8 cellular contexts compared by ENCODE assay signal in the genomic region with DNA sequence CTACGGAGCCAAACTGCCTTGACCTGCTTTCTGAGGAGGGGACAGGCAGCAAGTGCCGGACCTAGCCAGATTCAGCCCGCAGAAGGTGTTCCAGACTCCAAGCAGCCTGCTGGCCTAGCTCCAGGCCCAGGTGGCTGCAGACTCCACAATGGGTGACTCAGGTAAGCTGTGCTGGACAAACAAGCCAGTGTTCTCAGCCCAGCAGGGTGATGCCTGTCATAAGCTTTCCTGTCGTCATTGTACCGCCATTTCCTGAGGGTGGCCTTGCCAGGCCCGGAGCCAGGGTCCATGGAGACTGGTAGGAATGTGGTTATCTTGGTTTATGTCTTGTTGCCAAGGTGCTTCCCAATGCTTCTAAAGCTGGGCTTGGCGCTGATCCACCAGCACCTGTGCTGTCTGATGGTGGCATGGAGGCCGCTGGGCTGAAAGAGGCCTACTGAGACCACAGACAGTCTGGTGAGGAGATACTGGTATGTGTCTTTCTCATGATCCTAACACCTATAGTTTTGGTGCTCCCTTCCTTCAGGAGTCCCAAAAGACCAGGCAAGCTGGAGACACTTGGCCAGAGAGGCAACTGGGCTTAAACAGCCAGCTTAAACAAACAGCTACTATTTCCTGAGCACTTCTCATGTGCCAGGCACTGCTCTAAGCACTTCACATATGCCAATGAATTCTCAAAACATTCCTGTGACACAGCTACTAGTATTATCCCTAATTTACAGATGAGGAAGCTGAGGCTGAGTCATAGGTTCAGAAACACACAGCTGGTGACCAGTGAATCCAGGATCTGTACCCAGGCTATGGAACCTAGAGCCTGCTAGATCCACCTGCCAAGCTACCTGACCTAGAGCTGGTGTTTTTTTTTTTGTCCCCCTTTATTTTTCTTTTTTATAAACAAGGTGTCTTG. TPM values are rescaled to one million over a fixed set of nuclear protein-coding genes. Genes with fewer than 3 reads are reported as not detected.
A peak's percentile ranks its signal among the peaks of the same experiment; 100 is the strongest.
DNase-seq lines count a peak whose midpoint lies in the region; ATAC-seq and TF ChIP-seq lines count a peak whose summit lies in the region.

No MANE protein-coding gene starts in this region.

- H3K4me3 ChIP-seq in OCI-LY3 (ENCODE audit: low read length): no peak overlapping the region
- H3K4me3 ChIP-seq in esophagus squamous epithelium: no peak overlapping the region
- H3K4me3 ChIP-seq in skin epidermis: no peak overlapping the region
- no peak overlapping the region for H3K4me3 ChIP-seq in naive thymus-derived CD4-positive, alpha-beta T cell (ENCODE audit: low read length)

- no peak for TF ChIP-seq CTCF in OCI-LY3 (IDR thresholded peaks at IDR 0.05; ENCODE audit: low read depth, low read length)
- TF ChIP-seq CTCF in esophagus squamous epithelium (IDR thresholded peaks at IDR 0.05): no peak

- H3K36me3 ChIP-seq in OCI-LY3 (replicated peaks; ENCODE audit: low read depth, low read length): no peaks in the 10 kb centered on the region
- H3K36me3 ChIP-seq in esophagus squamous epithelium: no peaks in the 10 kb centered on the region
- no peaks in the 10 kb centered on the region for H3K36me3 ChIP-seq in naive thymus-derived CD4-positive, alpha-beta T cell (ENCODE audit: control insufficient read depth in 2 of 3, insufficient read depth in 3 of 3, low read length in 3 of 3)

- H3K27me3 Mint-ChIP-seq in activated CD8-positive, alpha-beta memory T cell treated with anti-CD3 and anti-CD28 coated beads, Interleukin-2, amount 10 ng/mL, durations not matched to agents 7 days and 5 days: no peaks in the 10 kb centered on the region
- peaks cover 0 to 2% (median 0%) of the 10 kb centered on the region in 5 donors for H3K27me3 Mint-ChIP-seq in naive thymus-derived CD4-positive, alpha-beta T cell

- H3K4me1 Mint-ChIP-seq in activated CD8-positive, alpha-beta memory T cell treated with anti-CD3 and anti-CD28 coated beads, Interleukin-2, amount 10 ng/mL, durations not matched to agents 7 days and 5 days: peaks cover 12% of the 10 kb centered on the region
- peaks cover 0 to 9% (median 1%) of the 10 kb centered on the region in 7 donors for H3K4me1 Mint-ChIP-seq in naive thymus-derived CD4-positive, alpha-beta T cell

- DNase-seq in HCEC 1CT: peak; percentile 72
- DNase-seq in esophagus squamous epithelium (lab: John Stamatoyannopoulos, UW): no peak
- no peak for DNase-seq in stimulated activated CD4-positive, alpha-beta T cell treated with anti-CD3 and anti-CD28 coated beads, Interleukin-1b, Interleukin-23, amount 100 ng/mL, for 48 hours
- no peak for DNase-seq in activated CD8-positive, alpha-beta memory T cell treated with anti-CD3 and anti-CD28 coated beads, Interleukin-2, amount 10 ng/mL, durations not matched to agents 7 days and 5 days
- no peak for DNase-seq in NOMO-1 treated with dmso at 0.1 percent for 144 hours (lab: John Stamatoyannopoulos, UW; ENCODE audit: unreplicated experiment)
- no peak for DNase-seq in naive thymus-derived CD4-positive, alpha-beta T cell

- no peak overlapping the region for H3K9ac ChIP-seq in OCI-LY3 (ENCODE audit: low read length)

- H3K27me3 ChIP-seq in OCI-LY3 (ENCODE audit: low read depth, low read length): no peaks in the 10 kb centered on the region
- no peaks in the 10 kb centered on the region for H3K27me3 ChIP-seq in esophagus squamous epithelium
- no peaks in the 10 kb centered on the region for H3K27me3 ChIP-seq in naive thymus-derived CD4-positive, alpha-beta T cell (ENCODE audit: control insufficient read depth in 2 of 2, insufficient read depth in 2 of 2, low read length in 2 of 2)

- POLR2A ChIA-PET in naive thymus-derived CD4-positive, alpha-beta T cell (lab: Charles Lee): interaction anchor here (0.5 kb wide), 1 partner anchor 125 kb away, joined by 3 read pairs; no protein-coding TSS in a partner anchor

- intact Hi-C loops in esophagus squamous epithelium (cut with DNase I): no loop called here
- intact Hi-C loops in naive thymus-derived CD4-positive, alpha-beta T cell (cut with micrococcal nuclease): no loop called here

- TF ChIP-seq POLR2A in esophagus squamous epithelium (IDR thresholded peaks at IDR 0.05): no peak

- peak overlapping the region; percentile 74; the same call in 1 of the 2 replicates for H2AFZ ChIP-seq in OCI-LY3 (ENCODE audit: low read depth, low read length)

- H3K4me3 Mint-ChIP-seq in activated CD8-positive, alpha-beta memory T cell treated with anti-CD3 and anti-CD28 coated beads, Interleukin-2, amount 10 ng/mL, durations not matched to agents 7 days and 5 days: no peak overlapping the region
- H3K4me3 Mint-ChIP-seq in naive thymus-derived CD4-positive, alpha-beta T cell: no peak overlapping the region

- H3K27ac ChIP-seq in OCI-LY3 (ENCODE audit: low read length): peak overlapping the region; percentile 78
- peak overlapping the region; percentile 75 to 83 (median 82) for H3K27ac ChIP-seq in esophagus squamous epithelium
- peak overlapping the region in 16 of 21 experiments; percentile 7 to 70 (median 48) for H3K27ac ChIP-seq in skin epidermis
- no peak overlapping the region for H3K27ac ChIP-seq in naive thymus-derived CD4-positive, alpha-beta T cell (ENCODE audit: low read depth, low read length)

- H3K27ac Mint-ChIP-seq in activated CD8-positive, alpha-beta memory T cell treated with anti-CD3 and anti-CD28 coated beads, Interleukin-2, amount 10 ng/mL, durations not matched to agents 7 days and 5 days: no peak overlapping the region
- H3K27ac Mint-ChIP-seq in naive thymus-derived CD4-positive, alpha-beta T cell: no peak overlapping the region

- H3K4me1 ChIP-seq in OCI-LY3 (ENCODE audit: low read length) (peaks cover 29% of the 10 kb centered on the region), esophagus squamous epithelium (peaks cover 13 to 30% (median 18%) of the 10 kb centered on the region in 3 donors)
- H3K4me1 ChIP-seq in naive thymus-derived CD4-positive, alpha-beta T cell (ENCODE audit: control insufficient read depth in 2 of 2, insufficient read depth in 2 of 2, low read length in 2 of 2): no peaks in the 10 kb centered on the region

- 31 to 49% methylated on average over 3 to 5 of the region's 8 CpGs for WGBS in esophagus squamous epithelium, 2 donors

- no peaks in the 10 kb centered on the region for H3K79me2 ChIP-seq in OCI-LY3 (ENCODE audit: low read length)

- no peaks in the 10 kb centered on the region for H3K36me3 Mint-ChIP-seq in activated CD8-positive, alpha-beta memory T cell treated with anti-CD3 and anti-CD28 coated beads, Interleukin-2, amount 10 ng/mL, durations not matched to agents 7 days and 5 days
- H3K36me3 Mint-ChIP-seq in naive thymus-derived CD4-positive, alpha-beta T cell: no peaks in the 10 kb centered on the region

- CTCF ChIA-PET in activated CD8-positive, alpha-beta memory T cell treated with anti-CD3 and anti-CD28 coated beads, Interleukin-2, amount 10 ng/mL, durations not matched to agents 7 days and 5 days (lab: Charles Lee): interaction anchor here (0.7 to 8.1 kb wide), 10 partner anchors 9 to 642 kb away, joined by 3 to 115 read pairs (median 4); partner anchors contain the start of gene ZC3HC1
- CTCF ChIA-PET in naive thymus-derived CD4-positive, alpha-beta T cell (lab: Charles Lee): interaction anchor here (0.7 to 2.8 kb wide), 8 partner anchors 19 to 641 kb away, joined by 3 to 12 read pairs (median 3); no protein-coding TSS in a partner anchor

- no peaks in the 10 kb centered on the region for H3K9me3 Mint-ChIP-seq in activated CD8-positive, alpha-beta memory T cell treated with anti-CD3 and anti-CD28 coated beads, Interleukin-2, amount 10 ng/mL, durations not matched to agents 7 days and 5 days (ENCODE audit: low read depth)
- H3K9me3 Mint-ChIP-seq in naive thymus-derived CD4-positive, alpha-beta T cell: no peaks in the 10 kb centered on the region

- no peak for ATAC-seq in activated CD8-positive, alpha-beta memory T cell treated with anti-CD3 and anti-CD28 coated beads, Interleukin-2, amount 10 ng/mL, durations not matched to agents 7 days and 5 days
- no peak for ATAC-seq in naive thymus-derived CD4-positive, alpha-beta T cell

- H3K9me3 ChIP-seq in OCI-LY3 (ENCODE audit: insufficient read depth, low read length) (no peaks in the 10 kb centered on the region), esophagus squamous epithelium (no peaks in the 10 kb centered on the region)
- H3K9me3 ChIP-seq in naive thymus-derived CD4-positive, alpha-beta T cell (ENCODE audit: control insufficient read depth in 2 of 3, low read length in 3 of 3): no peaks in the 10 kb centered on the region

- H4K20me1 ChIP-seq in OCI-LY3 (ENCODE audit: insufficient read depth, low read length): no peaks in the 10 kb centered on the region

- H3K4me2 ChIP-seq in OCI-LY3 (ENCODE audit: low read length): no peak overlapping the region

RNA-seq across cellular contexts. Expression of gene ZC3HC1, which starts 42.0 kb away (rescaled TPM):
- 1 to 10 TPM; 5.6 to 9.3 (median 8.9) TPM for total RNA-seq in esophagus squamous epithelium
- total RNA-seq in activated CD8-positive, alpha-beta memory T cell treated with anti-CD3 and anti-CD28 coated beads, Interleukin-2, amount 10 ng/mL, durations not matched to agents 7 days and 5 days: 10 to 100 TPM; 17.8 to 20.0 TPM
- total RNA-seq in naive thymus-derived CD4-positive, alpha-beta T cell: 10 to 100 TPM; 11.1 to 19.8 (median 18.7) TPM
- polyA plus RNA-seq in naive thymus-derived CD4-positive, alpha-beta T cell: 10 to 100 TPM; 11.8 to 20.0 TPM

RNA-seq across cellular contexts. Expression of gene UBE2H, which starts 56.4 kb away (rescaled TPM):
- 100 to 1,000 TPM in 2 of 4 donors, 10 to 100 TPM in 2; 60.1 to 113 (median 88.7) TPM for total RNA-seq in esophagus squamous epithelium
- 10 to 100 TPM; 27.9 to 28.3 TPM for total RNA-seq in activated CD8-positive, alpha-beta memory T cell treated with anti-CD3 and anti-CD28 coated beads, Interleukin-2, amount 10 ng/mL, durations not matched to agents 7 days and 5 days
- total RNA-seq in naive thymus-derived CD4-positive, alpha-beta T cell: 10 to 100 TPM; 32.0 to 69.2 (median 49.1) TPM
- 10 to 100 TPM; 40.3 to 53.9 TPM for polyA plus RNA-seq in naive thymus-derived CD4-positive, alpha-beta T cell
